In the genomic region with DNA sequence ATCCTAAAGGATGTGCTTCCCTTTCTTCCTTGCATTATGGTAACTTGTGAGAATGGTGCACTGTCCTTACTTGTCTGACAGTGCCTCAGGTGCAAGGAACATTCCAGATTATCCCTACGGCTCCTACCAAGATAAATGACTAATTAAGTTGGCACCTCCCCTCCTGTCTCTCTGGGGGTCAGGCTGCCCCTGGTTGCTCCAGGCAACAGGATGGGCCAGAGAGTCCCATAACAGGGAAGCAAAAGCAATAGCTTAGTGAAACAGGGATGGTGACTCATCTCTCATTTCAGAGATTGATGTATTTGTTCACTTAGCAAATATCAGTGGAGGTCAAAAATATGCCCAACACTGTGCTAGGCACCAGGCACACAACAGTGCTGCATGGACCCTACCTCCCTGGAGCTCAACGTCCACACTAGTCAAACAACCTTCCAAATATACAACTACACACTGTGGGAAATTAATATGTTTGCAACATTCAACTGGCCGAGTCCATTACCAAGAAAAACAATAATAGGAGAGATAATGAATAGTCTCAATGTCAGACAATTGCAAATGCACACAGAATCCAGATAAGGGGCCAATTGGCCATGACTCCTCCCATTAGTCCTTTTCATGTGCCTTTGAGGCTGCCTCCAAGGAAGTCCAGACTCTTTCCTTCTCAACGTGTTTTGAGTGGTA, we compare ENCODE assay signal across 28 cellular contexts.
DNase-seq lines count a peak whose midpoint lies in the region; ATAC-seq, FAIRE-seq and TF ChIP-seq lines count a peak whose summit lies in the region.
"Had no signal": no experiment of that assay in that cellular context is flagged by ENCODE, and none has a peak within 500 bp of the region (broad histone marks: within the 10 kb centered on the region; RNA-seq: fewer than 3 reads in every experiment).

No MANE protein-coding gene starts in this region.

- 49% methylated on average over 4 of the region's 4 CpGs for WGBS in esophagus muscularis mucosa

- CTCF ChIA-PET in activated CD8-positive, alpha-beta T cell treated with anti-CD3 and anti-CD28 coated beads for 36 hours (lab: Charles Lee), result no interaction called here
- CTCF ChIA-PET in activated CD8-positive, alpha-beta T cell treated with anti-CD3 and anti-CD28 coated beads, Interleukin-2, amount 10 ng/mL, durations not matched to agents 7 days and 5 days (lab: Charles Lee), result interaction anchor here (1.2 kb wide), 1 partner anchor 9 kb away, joined by 3 read pairs; no protein-coding TSS in a partner anchor

- peak; percentile 24 for ATAC-seq in activated CD8-positive, alpha-beta T cell treated with anti-CD3 and anti-CD28 coated beads for 36 hours
- ATAC-seq in activated CD8-positive, alpha-beta T cell treated with anti-CD3 and anti-CD28 coated beads, Interleukin-2, amount 10 ng/mL, durations not matched to agents 7 days and 5 days, result no peak
- no peak for ATAC-seq in naive thymus-derived CD8-positive, alpha-beta T cell
- ATAC-seq: gastrocnemius medialis, left ventricle myocardium superior, natural killer cell, SK-N-SH treated with all-trans-retinoic acid at 6 μM for 48 hours had no signal

- TF ChIP-seq CTCF in activated CD8-positive, alpha-beta T cell treated with anti-CD3 and anti-CD28 coated beads for 36 hours (IDR thresholded peaks at IDR 0.05), result no peak
- TF ChIP-seq CTCF in CD14-positive monocyte (IDR thresholded peaks at IDR 0.05) (no peak), esophagus muscularis mucosa (IDR thresholded peaks at IDR 0.05) (no peak)

- no peaks in the 10 kb centered on the region for H3K36me3 ChIP-seq in esophagus muscularis mucosa
- H3K36me3 ChIP-seq: brain microvascular endothelial cell, colonic mucosa, gastrocnemius medialis had no signal

- TF ChIP-seq POLR2A in esophagus muscularis mucosa (IDR thresholded peaks at IDR 0.05; ENCODE audit: low read depth), result no peak

- intact Hi-C loops in activated CD8-positive, alpha-beta T cell treated with anti-CD3 and anti-CD28 coated beads for 36 hours (cut with micrococcal nuclease), result no loop called here
- intact Hi-C loops in CD14-positive monocyte (cut with micrococcal nuclease) (no loop called here), esophagus muscularis mucosa (cut with DNase I) (no loop called here)

- H3K4me1 Mint-ChIP-seq in activated CD8-positive, alpha-beta T cell treated with anti-CD3 and anti-CD28 coated beads for 36 hours (ENCODE audit: low read depth), result no peaks in the 10 kb centered on the region
- H3K4me1 Mint-ChIP-seq in activated CD8-positive, alpha-beta T cell treated with anti-CD3 and anti-CD28 coated beads, Interleukin-2, amount 10 ng/mL, durations not matched to agents 7 days and 5 days (ENCODE audit: low read depth), result no peaks in the 10 kb centered on the region
- peaks cover 1% of the 10 kb centered on the region for H3K4me1 Mint-ChIP-seq in CD14-positive monocyte
- no peaks in the 10 kb centered on the region for H3K4me1 Mint-ChIP-seq in naive thymus-derived CD8-positive, alpha-beta T cell
- H3K4me1 Mint-ChIP-seq: activated B cell treated with CpG ODN at 0.5 μM for 24 hours, natural killer cell had no signal

- H3K36me3 Mint-ChIP-seq in activated CD8-positive, alpha-beta T cell treated with anti-CD3 and anti-CD28 coated beads for 36 hours (ENCODE audit: low read depth), result no peaks in the 10 kb centered on the region
- no peaks in the 10 kb centered on the region for H3K36me3 Mint-ChIP-seq in activated CD8-positive, alpha-beta T cell treated with anti-CD3 and anti-CD28 coated beads, Interleukin-2, amount 10 ng/mL, durations not matched to agents 7 days and 5 days (ENCODE audit: low read depth)
- no peaks in the 10 kb centered on the region for H3K36me3 Mint-ChIP-seq in CD14-positive monocyte
- no peaks in the 10 kb centered on the region for H3K36me3 Mint-ChIP-seq in naive thymus-derived CD8-positive, alpha-beta T cell
- H3K36me3 Mint-ChIP-seq: activated CD4-positive, alpha-beta memory T cell treated with anti-CD3 and anti-CD28 coated beads for 36 hours; natural killer cell; type B pancreatic cell had no signal

- peak; percentile 74 for FAIRE-seq in urothelium cell line (lab: Jason Lieb, UNC)
- FAIRE-seq: GM12892, H54 had no signal

- POLR2A ChIA-PET in activated CD8-positive, alpha-beta T cell treated with anti-CD3 and anti-CD28 coated beads for 36 hours (lab: Charles Lee), result no interaction called here
- POLR2A ChIA-PET in activated CD8-positive, alpha-beta T cell treated with anti-CD3 and anti-CD28 coated beads, Interleukin-2, amount 10 ng/mL, durations not matched to agents 7 days and 5 days (lab: Charles Lee), result no interaction called here
- POLR2A ChIA-PET in naive thymus-derived CD8-positive, alpha-beta T cell (lab: Charles Lee), result no interaction called here

- H3K4me3 ChIP-seq in esophagus muscularis mucosa, result no peak overlapping the region
- H3K4me3 ChIP-seq: colonic mucosa, gastrocnemius medialis had no signal

- H3K27ac ChIP-seq in esophagus muscularis mucosa (replicated peaks in 1 of 4), result no peak overlapping the region
- H3K27ac ChIP-seq: brain microvascular endothelial cell, colonic mucosa, gastrocnemius medialis had no signal

- no peak for TF ChIP-seq EP300 in esophagus muscularis mucosa (IDR thresholded peaks at IDR 0.05)

- no peaks in the 10 kb centered on the region for H3K9me3 Mint-ChIP-seq in activated CD8-positive, alpha-beta T cell treated with anti-CD3 and anti-CD28 coated beads for 36 hours
- no peaks in the 10 kb centered on the region for H3K9me3 Mint-ChIP-seq in activated CD8-positive, alpha-beta T cell treated with anti-CD3 and anti-CD28 coated beads, Interleukin-2, amount 10 ng/mL, durations not matched to agents 7 days and 5 days (ENCODE audit: insufficient read depth)
- peaks cover 0 to 10% (median 4%) of the 10 kb centered on the region in 7 donors for H3K9me3 Mint-ChIP-seq in CD14-positive monocyte
- H3K9me3 Mint-ChIP-seq in naive thymus-derived CD8-positive, alpha-beta T cell, result peaks cover 0 to 3% (median 0%) of the 10 kb centered on the region in 9 donors
- H3K9me3 Mint-ChIP-seq: activated CD4-positive, alpha-beta memory T cell treated with anti-CD3 and anti-CD28 coated beads for 36 hours; natural killer cell had no signal

- no peak for DNase-seq in activated CD8-positive, alpha-beta T cell treated with anti-CD3 and anti-CD28 coated beads for 36 hours
- DNase-seq in activated CD8-positive, alpha-beta T cell treated with anti-CD3 and anti-CD28 coated beads, Interleukin-2, amount 10 ng/mL, durations not matched to agents 7 days and 5 days, result no peak
- DNase-seq in MV-4-11 (lab: John Stamatoyannopoulos, UW), result peak; percentile 24
- DNase-seq in astrocyte of the hippocampus (ENCODE audit: low read depth, low spot score), result peak; percentile 23
- no peak for DNase-seq in urothelium cell line (ENCODE audit: low spot score)
- DNase-seq in CD14-positive monocyte (ENCODE audit: low spot score), result no peak
- no peak for DNase-seq in naive thymus-derived CD8-positive, alpha-beta T cell
- DNase-seq in esophagus muscularis mucosa (ENCODE audit: extremely low spot score), result no peak
- DNase-seq: activated B cell treated with CpG ODN at 0.5 μM for 24 hours; activated CD4-positive, alpha-beta memory T cell treated with anti-CD3 and anti-CD28 coated beads for 36 hours; activated gamma-delta T cell treated with Interleukin-2 at 50 U/mL for 16 hours; brain microvascular endothelial cell; colonic mucosa; COR-L47; DMS79 treated with DMSO at 0.1 percent for 48 hours; effector memory CD4-positive, alpha-beta T cell; gastrocnemius medialis; left ventricle myocardium superior; midbrain; natural killer cell; NCI-H1092; NCI-H2081; NCI-H510A; stimulated activated CD4-positive, alpha-beta T cell treated with anti-CD3 and anti-CD28 coated beads, Interleukin-1b, Interleukin-23, amount 100 ng/mL, for 48 hours had no signal

- peaks cover 3% of the 10 kb centered on the region for H3K27me3 Mint-ChIP-seq in activated CD8-positive, alpha-beta T cell treated with anti-CD3 and anti-CD28 coated beads for 36 hours
- peaks cover 23% of the 10 kb centered on the region for H3K27me3 Mint-ChIP-seq in activated CD8-positive, alpha-beta T cell treated with anti-CD3 and anti-CD28 coated beads, Interleukin-2, amount 10 ng/mL, durations not matched to agents 7 days and 5 days (ENCODE audit: low read depth)
- H3K27me3 Mint-ChIP-seq in CD14-positive monocyte (ENCODE audit: low read depth in 3 of 3), result peaks cover 7 to 16% (median 9%) of the 10 kb centered on the region in 3 donors
- H3K27me3 Mint-ChIP-seq in naive thymus-derived CD8-positive, alpha-beta T cell, result peaks cover 0 to 22% (median 6%) of the 10 kb centered on the region in 5 donors

- H3K27ac Mint-ChIP-seq in activated CD8-positive, alpha-beta T cell treated with anti-CD3 and anti-CD28 coated beads for 36 hours, result no peak overlapping the region
- no peak overlapping the region for H3K27ac Mint-ChIP-seq in activated CD8-positive, alpha-beta T cell treated with anti-CD3 and anti-CD28 coated beads, Interleukin-2, amount 10 ng/mL, durations not matched to agents 7 days and 5 days
- no peak overlapping the region for H3K27ac Mint-ChIP-seq in CD14-positive monocyte
- no peak overlapping the region for H3K27ac Mint-ChIP-seq in naive thymus-derived CD8-positive, alpha-beta T cell
- H3K27ac Mint-ChIP-seq: activated B cell treated with CpG ODN at 0.5 μM for 24 hours; activated CD4-positive, alpha-beta memory T cell treated with anti-CD3 and anti-CD28 coated beads for 36 hours; natural killer cell; type B pancreatic cell had no signal

- no peak overlapping the region for H3K4me3 Mint-ChIP-seq in activated CD8-positive, alpha-beta T cell treated with anti-CD3 and anti-CD28 coated beads for 36 hours
- H3K4me3 Mint-ChIP-seq in activated CD8-positive, alpha-beta T cell treated with anti-CD3 and anti-CD28 coated beads, Interleukin-2, amount 10 ng/mL, durations not matched to agents 7 days and 5 days, result no peak overlapping the region
- H3K4me3 Mint-ChIP-seq in CD14-positive monocyte, result no peak overlapping the region
- H3K4me3 Mint-ChIP-seq in naive thymus-derived CD8-positive, alpha-beta T cell, result no peak overlapping the region
- H3K4me3 Mint-ChIP-seq: activated B cell treated with CpG ODN at 0.5 μM for 24 hours; activated CD4-positive, alpha-beta memory T cell treated with anti-CD3 and anti-CD28 coated beads for 36 hours; natural killer cell; type B pancreatic cell had no signal

- peaks cover 0 to 13% (median 0%) of the 10 kb centered on the region in 4 donors for H3K27me3 ChIP-seq in esophagus muscularis mucosa
- H3K27me3 ChIP-seq: brain microvascular endothelial cell, colonic mucosa, gastrocnemius medialis had no signal

- no peaks in the 10 kb centered on the region for H3K9me3 ChIP-seq in esophagus muscularis mucosa
- H3K9me3 ChIP-seq: colonic mucosa, gastrocnemius medialis had no signal

- H3K4me1 ChIP-seq in esophagus muscularis mucosa, result no peaks in the 10 kb centered on the region
- H3K4me1 ChIP-seq: colonic mucosa, gastrocnemius medialis had no signal

Comparison
In these comparisons a context has a peak if more than half of its experiments do, and no peak if none do; other contexts are left out.
1. DNase-seq: peak in MV-4-11 (single experiment) and astrocyte of the hippocampus (single experiment); none in activated CD8-positive, alpha-beta T cell treated with anti-CD3 and anti-CD28 coated beads for 36 hours (single experiment), activated CD8-positive, alpha-beta T cell treated with anti-CD3 and anti-CD28 coated beads, Interleukin-2, amount 10 ng/mL, durations not matched to agents 7 days and 5 days (single experiment), urothelium cell line (single experiment), CD14-positive monocyte (single experiment), naive thymus-derived CD8-positive, alpha-beta T cell (0 of 10) and esophagus muscularis mucosa (single experiment).